In the genomic region with DNA sequence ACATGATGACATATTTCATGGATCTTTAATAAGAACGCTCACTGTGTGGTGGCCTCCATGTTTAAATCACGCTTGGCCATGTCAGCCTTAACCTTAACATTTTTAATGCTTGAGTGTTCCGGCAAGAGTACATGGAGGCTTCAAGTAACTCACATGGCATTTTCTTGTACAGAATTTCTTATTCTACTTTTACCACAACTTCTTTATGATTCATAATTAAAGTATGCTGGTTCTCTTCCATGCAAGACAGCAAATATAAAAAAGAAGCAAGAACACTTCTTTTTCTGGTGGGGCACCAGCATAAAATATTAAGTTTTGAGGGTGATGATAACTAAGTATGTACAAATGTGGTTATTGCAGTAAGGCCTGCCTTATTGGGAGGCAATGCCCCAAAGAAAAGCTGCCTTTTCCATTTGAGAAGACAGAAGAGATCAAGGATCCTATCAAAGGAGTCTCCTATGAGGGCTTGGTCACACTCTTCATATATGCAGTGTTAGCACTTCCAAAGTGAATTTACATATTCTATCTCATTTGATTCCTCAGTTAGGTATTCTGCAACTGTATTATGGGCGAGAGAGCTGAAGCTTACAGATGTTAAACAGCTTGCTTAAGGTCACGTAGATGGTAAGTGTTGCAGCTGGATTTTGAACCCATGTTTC, we compare ENCODE assay signal across 19 cellular contexts.
A peak's percentile ranks its signal among the peaks of the same experiment; 100 is the strongest.
DNase-seq lines count a peak whose midpoint lies in the region; ATAC-seq and TF ChIP-seq lines count a peak whose summit lies in the region.
"Had no signal": no experiment of that assay in that cellular context is flagged by ENCODE, and none has a peak within 500 bp of the region (broad histone marks: within the 10 kb centered on the region; RNA-seq: fewer than 3 reads in every experiment).

No MANE protein-coding gene starts in this region.

- no peaks in the 10 kb centered on the region for H3K36me3 ChIP-seq in SJSA1
- no peaks in the 10 kb centered on the region for H3K36me3 ChIP-seq in osteoblast (ENCODE audit: insufficient read depth, low read length)
- no peaks in the 10 kb centered on the region for H3K36me3 ChIP-seq in H7 (replicated peaks; ENCODE audit: control insufficient read depth, insufficient read depth, low read length)
- H3K36me3 ChIP-seq: BLaER1 treated with 17β-estradiol and CSF1 and Interleukin-3, amounts not matched to agents 10 nM and 100 nM; left lung; WERI-Rb-1 had no signal

- no peaks in the 10 kb centered on the region for H4K20me1 ChIP-seq in osteoblast (ENCODE audit: insufficient read depth, low read length)
- H4K20me1 ChIP-seq: BLaER1 treated with 17β-estradiol and CSF1 and Interleukin-3, amounts not matched to agents 10 nM and 100 nM had no signal

- no peak for TF ChIP-seq CTCF in osteoblast (IDR thresholded peaks at IDR 0.05; ENCODE audit: extremely low read depth, low read depth, low read length)

- no peaks in the 10 kb centered on the region for H3K9me3 ChIP-seq in SJSA1 (replicated peaks)
- H3K9me3 ChIP-seq in osteoblast (ENCODE audit: low read depth, low read length) = no peaks in the 10 kb centered on the region
- H3K9me3 ChIP-seq: left lung had no signal

- ATAC-seq in HG02884 (IDR thresholded peaks at IDR 0.05; ENCODE audit: unreplicated experiment) (no peak), GM19467 (IDR thresholded peaks at IDR 0.05; ENCODE audit: unreplicated experiment) (no peak)
- ATAC-seq: activated T-helper 17 cell treated with anti-CD3 and anti-CD28 coated beads, Interleukin-2, amount 50 U/mL, for 72 hours; left lung had no signal

- no peak overlapping the region for H2AFZ ChIP-seq in osteoblast (ENCODE audit: low read length)

- H3K27ac ChIP-seq in SJSA1 = peak overlapping the region; percentile 31; the same call in 1 of the 2 replicates
- no peak overlapping the region for H3K27ac ChIP-seq in osteoblast (ENCODE audit: low read depth, low read length)
- H3K27ac ChIP-seq: BLaER1 treated with 17β-estradiol and CSF1 and Interleukin-3, amounts not matched to agents 10 nM and 100 nM; left lung; WERI-Rb-1 had no signal

- H3K79me2 ChIP-seq in osteoblast (ENCODE audit: insufficient read depth, low read length) = no peaks in the 10 kb centered on the region

- H3K27me3 ChIP-seq in SJSA1 (replicated peaks) (no peaks in the 10 kb centered on the region), osteoblast (ENCODE audit: insufficient read depth, low read length) (no peaks in the 10 kb centered on the region), H7 (ENCODE audit: control insufficient read depth, insufficient read depth, low read length) (no peaks in the 10 kb centered on the region)
- H3K27me3 ChIP-seq: BLaER1 treated with 17β-estradiol and CSF1 and Interleukin-3, amounts not matched to agents 10 nM and 100 nM; left lung had no signal

- H3K4me3 ChIP-seq in SJSA1 = no peak overlapping the region
- H3K4me3 ChIP-seq in osteoblast (ENCODE audit: insufficient read depth, low read length) = no peak overlapping the region
- no peak overlapping the region for H3K4me3 ChIP-seq in H7 (ENCODE audit: insufficient read depth, low read depth, low read length)
- H3K4me3 ChIP-seq: BLaER1 treated with 17β-estradiol and CSF1 and Interleukin-3, amounts not matched to agents 10 nM and 100 nM; left lung had no signal

- peaks cover 15% of the 10 kb centered on the region for H3K4me1 ChIP-seq in SJSA1 (replicated peaks)
- H3K4me1 ChIP-seq in osteoblast (ENCODE audit: insufficient read depth, low read length) = peaks cover 6% of the 10 kb centered on the region
- H3K4me1 ChIP-seq: left lung had no signal

- no peak overlapping the region for H3K4me2 ChIP-seq in osteoblast (ENCODE audit: insufficient read depth, low read length)
- H3K4me2 ChIP-seq: BLaER1 treated with 17β-estradiol and CSF1 and Interleukin-3, amounts not matched to agents 10 nM and 100 nM had no signal

- DNase-seq in ELR (ENCODE audit: low read depth) (peak; percentile 88), SJSA1 (ENCODE audit: low read depth in 1 of 2, low spot score in 2 of 2) (peak in 1 of 2 experiments; percentile 29), fibroblast of gingiva (ENCODE audit: low read depth) (peak; percentile 57), osteoblast (ENCODE audit: insufficient read length, low spot score, missing footprints) (peak; percentile 9), H7 (no peak), DMS153 treated with DMSO at 0.1 percent for 48 hours (lab: John Stamatoyannopoulos, UW; ENCODE audit: unreplicated experiment) (no peak)
- DNase-seq: amygdala, dermis blood vessel endothelial cell, DMS53, GOT3, left lung, naive B cell, NCI-H187, NCI-H524, WERI-Rb-1 had no signal

Comparison
In these comparisons a context has a peak if more than half of its experiments do, and no peak if none do; other contexts are left out.
1. DNase-seq: peak in ELR (single experiment), fibroblast of gingiva (single experiment) and osteoblast (single experiment); none in H7 (single experiment) and DMS153 treated with DMSO at 0.1 percent for 48 hours (single experiment).